8 cellular contexts compared by ENCODE assay signal in the genomic region with DNA sequence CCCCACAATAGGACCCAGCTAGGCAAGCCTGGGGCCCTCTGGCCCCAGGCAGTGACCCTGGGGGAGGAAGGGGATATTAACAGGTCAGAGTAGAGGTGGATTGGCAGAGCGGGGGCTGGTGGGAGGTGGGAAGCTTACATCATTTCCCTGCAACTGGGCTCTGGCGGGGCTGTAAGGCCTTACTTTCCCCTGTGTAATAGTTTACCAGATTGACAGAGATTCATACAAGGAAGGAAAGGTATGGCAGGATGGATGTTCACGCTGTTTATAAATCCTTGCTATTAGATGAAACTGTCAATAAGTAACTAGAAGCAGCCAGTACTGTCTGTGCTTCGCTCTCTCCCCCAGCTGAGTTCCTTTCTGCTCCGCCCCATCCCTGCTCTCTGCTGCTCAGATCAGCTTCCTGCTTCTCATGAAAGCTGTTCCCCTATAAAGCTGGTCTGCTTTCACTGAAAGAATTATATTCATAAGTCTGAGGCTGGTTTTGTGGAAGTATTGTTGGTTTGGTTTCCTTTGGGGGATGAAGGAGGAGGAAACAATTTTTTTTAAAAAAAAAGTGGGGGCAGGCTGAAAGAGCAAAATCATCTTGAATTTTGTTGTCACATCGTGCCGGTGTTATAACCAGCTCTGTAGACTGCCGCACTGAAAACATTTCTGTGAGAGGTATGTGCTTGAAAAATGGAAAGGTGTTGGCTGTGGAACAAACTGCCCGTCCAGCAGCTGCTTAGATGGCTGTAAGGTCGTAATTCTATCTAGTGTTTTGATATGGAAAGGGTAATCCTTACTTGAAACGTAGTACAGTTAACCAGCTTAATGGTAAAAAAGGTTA.
A peak's percentile ranks its signal among the peaks of the same experiment; 100 is the strongest.
DNase-seq lines count a peak whose midpoint lies in the region; ATAC-seq and TF ChIP-seq lines count a peak whose summit lies in the region.

No MANE protein-coding gene starts in this region.

- peaks cover 64% of the 10 kb centered on the region for H3K4me1 Mint-ChIP-seq in activated B cell treated with CpG ODN at 0.5 μM for 24 hours

- DNase-seq in G401 (ENCODE audit: low spot score) = peak; percentile 69
- peak; percentile 37 for DNase-seq in KG1 (lab: John Stamatoyannopoulos, UW)
- DNase-seq in activated B cell treated with CpG ODN at 0.5 μM for 24 hours = peak; percentile 18
- peak; percentile 74 for DNase-seq in choroid plexus epithelial cell (ENCODE audit: low read depth)
- peak; percentile 74 for DNase-seq in left kidney (ENCODE audit: low read depth, low spot score)
- peak; percentile 44 for DNase-seq in stimulated activated CD4-positive, alpha-beta T cell treated with anti-CD3 and anti-CD28 coated beads, Interleukin-4, amount 100 ng/mL, for 24 hours
- DNase-seq in T1000 (lab: John Stamatoyannopoulos, UW) = no peak

- H3K27me3 Mint-ChIP-seq in activated B cell treated with CpG ODN at 0.5 μM for 24 hours = no peaks in the 10 kb centered on the region

- peak overlapping the region; percentile 56 for H3K4me3 ChIP-seq in choroid plexus epithelial cell (ENCODE audit: low read depth, low read length)

- CTCF ChIA-PET in activated B cell treated with CpG ODN at 0.5 μM for 24 hours (lab: Charles Lee) = interaction anchor here (0.6 to 1.2 kb wide), 3 partner anchors 61 to 324 kb away, joined by 3 to 4 read pairs (median 3); no protein-coding TSS in a partner anchor

- in situ Hi-C loops in G401 (cut with HindIII; ENCODE audit: low sequenced_read_pairs) = no loop called here

- peak overlapping the region; percentile 93 for H3K27ac Mint-ChIP-seq in activated B cell treated with CpG ODN at 0.5 μM for 24 hours

- ATAC-seq in GM21737 (IDR thresholded peaks at IDR 0.05; ENCODE audit: unreplicated experiment) = peak; percentile 94
- ATAC-seq in activated B cell treated with CpG ODN at 0.5 μM for 24 hours (ENCODE audit: low read depth) = peak; percentile 92

- POLR2A ChIA-PET in activated B cell treated with CpG ODN at 0.5 μM for 24 hours (lab: Charles Lee) = interaction anchor here (0.6 to 2.0 kb wide), 5 partner anchors 9 to 77 kb away, joined by 4 to 9 read pairs (median 5); partner anchors contain the start of gene BBX

- intact Hi-C loops in activated B cell treated with CpG ODN at 0.5 μM for 24 hours (cut with micrococcal nuclease) = loop anchor here (5.0 kb wide), 2 partner anchors 33 to 167 kb away; no protein-coding TSS in a partner anchor

- H3K9me3 Mint-ChIP-seq in activated B cell treated with CpG ODN at 0.5 μM for 24 hours = no peaks in the 10 kb centered on the region

- peak overlapping the region; percentile 82 for H3K4me3 Mint-ChIP-seq in activated B cell treated with CpG ODN at 0.5 μM for 24 hours

- H3K36me3 Mint-ChIP-seq in activated B cell treated with CpG ODN at 0.5 μM for 24 hours (ENCODE audit: low read depth) = peaks cover 10% of the 10 kb centered on the region

- TF ChIP-seq CTCF in activated B cell treated with CpG ODN at 0.5 μM for 24 hours (IDR thresholded peaks at IDR 0.05) = no peak
- TF ChIP-seq CTCF in choroid plexus epithelial cell (conservative IDR thresholded peaks at IDR 0.05; ENCODE audit: low read depth, low read length) = no peak
